ENCODE assay signal across 9 cellular contexts in genomic region chr3:171162986-171163723, GRCh38.
A peak's percentile ranks its signal among the peaks of the same experiment; 100 is the strongest.
DNase-seq lines count a peak whose midpoint lies in the region; ATAC-seq and TF ChIP-seq lines count a peak whose summit lies in the region.
"Had no signal": no experiment of that assay in that cellular context is flagged by ENCODE, and none has a peak within 500 bp of the region (broad histone marks: within the 10 kb centered on the region; RNA-seq: fewer than 3 reads in every experiment).

No MANE protein-coding gene starts in this region.

- TF ChIP-seq POLR2A in esophagus muscularis mucosa (IDR thresholded peaks at IDR 0.05; ENCODE audit: low read depth) (no peak), spleen (IDR thresholded peaks at IDR 0.05) (no peak), thyroid gland (IDR thresholded peaks at IDR 0.05) (no peak)

- no peak overlapping the region for H3K4me3 ChIP-seq in OCI-LY1 (ENCODE audit: low read depth, low read length, poor library complexity, severe bottlenecking)
- H3K4me3 ChIP-seq in esophagus muscularis mucosa = no peak overlapping the region
- no peak overlapping the region for H3K4me3 ChIP-seq in spleen
- H3K4me3 ChIP-seq in thyroid gland (replicated peaks in 1 of 3) = no peak overlapping the region
- H3K4me3 ChIP-seq: SK-N-MC had no signal

- H3K27ac ChIP-seq in OCI-LY1 (ENCODE audit: low read depth, low read length, poor library complexity, severe bottlenecking) = no peak overlapping the region
- H3K27ac ChIP-seq in esophagus muscularis mucosa (replicated peaks in 1 of 4) = no peak overlapping the region
- no peak overlapping the region for H3K27ac ChIP-seq in spleen
- H3K27ac ChIP-seq in thyroid gland = no peak overlapping the region
- H3K27ac ChIP-seq: SK-N-MC had no signal

- H3K27me3 ChIP-seq in OCI-LY1 (ENCODE audit: insufficient read depth, low read length) (no peaks in the 10 kb centered on the region; the same call in 1 of the 2 replicates), esophagus muscularis mucosa (no peaks in the 10 kb centered on the region), spleen (replicated peaks in 1 of 7) (no peaks in the 10 kb centered on the region), thyroid gland (no peaks in the 10 kb centered on the region)

- H3K4me1 ChIP-seq in OCI-LY1 (ENCODE audit: insufficient read depth, low read length, severe bottlenecking) = no peaks in the 10 kb centered on the region
- H3K4me1 ChIP-seq in esophagus muscularis mucosa = no peaks in the 10 kb centered on the region
- no peaks in the 10 kb centered on the region for H3K4me1 ChIP-seq in spleen
- H3K4me1 ChIP-seq in thyroid gland = no peaks in the 10 kb centered on the region

- no peak overlapping the region for H2AFZ ChIP-seq in OCI-LY1 (ENCODE audit: low read length)

- no peaks in the 10 kb centered on the region for H3K9me2 ChIP-seq in OCI-LY1 (ENCODE audit: low read depth, low read length)

- H3K4me2 ChIP-seq in OCI-LY1 (ENCODE audit: low read length) = no peak overlapping the region

- H3K9me3 ChIP-seq in OCI-LY1 (ENCODE audit: low read length) = no peaks in the 10 kb centered on the region
- H3K9me3 ChIP-seq in esophagus muscularis mucosa = peaks cover 0 to 10% (median 4%) of the 10 kb centered on the region in 4 donors
- H3K9me3 ChIP-seq in spleen = peaks cover 0 to 15% (median 10%) of the 10 kb centered on the region in 8 donors
- no peaks in the 10 kb centered on the region for H3K9me3 ChIP-seq in thyroid gland

- H3K9ac ChIP-seq in OCI-LY1 (ENCODE audit: low read length) = no peak overlapping the region

- peak overlapping the region; percentile 47 for H3K27ac Mint-ChIP-seq in activated T-cell treated with anti-CD3 and anti-CD28 coated beads, Interleukin-2, amount 50 U/mL, for 72 hours

- no peaks in the 10 kb centered on the region for H3K79me2 ChIP-seq in OCI-LY1 (ENCODE audit: insufficient read depth, low read length)

- H3K36me3 ChIP-seq in OCI-LY1 (ENCODE audit: insufficient read depth, low read length) = no peaks in the 10 kb centered on the region
- peaks cover 0 to 72% (median 17%) of the 10 kb centered on the region in 4 donors for H3K36me3 ChIP-seq in esophagus muscularis mucosa
- H3K36me3 ChIP-seq in spleen = peaks cover 0 to 25% (median 2%) of the 10 kb centered on the region in 6 donors
- no peaks in the 10 kb centered on the region for H3K36me3 ChIP-seq in thyroid gland

- no peaks in the 10 kb centered on the region for H3F3A ChIP-seq in OCI-LY1 (ENCODE audit: insufficient read depth, low read length)

- peaks cover 34% of the 10 kb centered on the region for H3K4me1 Mint-ChIP-seq in activated T-cell treated with anti-CD3 and anti-CD28 coated beads, Interleukin-2, amount 50 U/mL, for 72 hours (ENCODE audit: low read depth)

- intact Hi-C loops in esophagus muscularis mucosa (cut with DNase I) = loop anchor here (5.0 kb wide), 1 partner anchor 404 kb away; no protein-coding TSS in a partner anchor
- intact Hi-C loops in spleen (cut with DNase I; ENCODE audit: low total_unique reads) = no loop called here
- intact Hi-C loops in thyroid gland (cut with DNase I) = no loop called here

- no peaks in the 10 kb centered on the region for H3K27me3 Mint-ChIP-seq in activated T-cell treated with anti-CD3 and anti-CD28 coated beads, Interleukin-2, amount 50 U/mL, for 72 hours (ENCODE audit: low read depth)

- no peak for TF ChIP-seq EP300 in esophagus muscularis mucosa (IDR thresholded peaks at IDR 0.05)

- peak overlapping the region in 1 of 2 donors; percentile 7 for H3K4me3 Mint-ChIP-seq in activated T-cell treated with anti-CD3 and anti-CD28 coated beads, Interleukin-2, amount 50 U/mL, for 72 hours

- peaks cover 0 to 3% of the 10 kb centered on the region in 2 donors for H3K9me3 Mint-ChIP-seq in activated T-cell treated with anti-CD3 and anti-CD28 coated beads, Interleukin-2, amount 50 U/mL, for 72 hours

- H3K36me3 Mint-ChIP-seq in activated T-cell treated with anti-CD3 and anti-CD28 coated beads, Interleukin-2, amount 50 U/mL, for 72 hours (ENCODE audit: insufficient read depth in 2 of 2) = peaks cover 13 to 24% of the 10 kb centered on the region in 2 donors

- no peaks in the 10 kb centered on the region for H4K20me1 ChIP-seq in OCI-LY1 (ENCODE audit: insufficient read depth, low read length)

- TF ChIP-seq CTCF in OCI-LY1 (IDR thresholded peaks at IDR 0.05; ENCODE audit: low read length) (peak; percentile 75), esophagus muscularis mucosa (IDR thresholded peaks at IDR 0.05) (peak; percentile 20 to 61 (median 38)), spleen (IDR thresholded peaks at IDR 0.05 in 8 of 11, conservative IDR thresholded peaks at IDR 0.05 in 3 of 11) (peak in 9 of 11 experiments; percentile 29 to 66 (median 51)), thyroid gland (IDR thresholded peaks at IDR 0.05) (peak in 3 of 6 experiments; percentile 40 to 44 (median 44))

- DNase-seq in activated T-cell treated with anti-CD3 and anti-CD28 coated beads, Interleukin-2, amount 50 U/mL, for 72 hours = peak in 1 of 2 donors; percentile 25
- DNase-seq in activated T-cell treated with anti-CD3 and anti-CD28 coated beads, Interleukin-2, amount 50 U/mL, for 1 hour = no peak
- DNase-seq in esophagus muscularis mucosa (ENCODE audit: extremely low spot score) (no peak), spleen (no peak), DMS153 (lab: John Stamatoyannopoulos, UW) (no peak), thyroid gland (no peak)
- no peak for DNase-seq in effector CD8-positive, alpha-beta T cell (lab: John Stamatoyannopoulos, UW)

- peak in 1 of 2 donors; percentile 14 for ATAC-seq in activated T-cell treated with anti-CD3 and anti-CD28 coated beads, Interleukin-2, amount 50 U/mL, for 72 hours (replicated peaks in 1 of 2)
